Comparison of ENCODE assay signal across 1 cellular context in genomic region chr22:42648368-42649260, GRCh38.
TF ChIP-seq lines count a peak whose summit lies in the region.

No MANE protein-coding gene starts in this region.

TF ChIP-seq in HepG2, 621 proteins besides CTCF, POLR2A, EP300 and RAD21 (continued from another document and continues in another):
- TF ChIP-seq POGK (CRISPR knock-in tag; conservative IDR thresholded peaks at IDR 0.05): peak; percentile 60
- TF ChIP-seq ZNF331 (CRISPR knock-in tag; IDR thresholded peaks at IDR 0.05): peak; percentile 56; the same call in 1 of the 2 replicates
- peak; percentile 69; the same call in 1 of the 2 replicates for TF ChIP-seq RELA (CRISPR knock-in tag; IDR thresholded peaks at IDR 0.05)
- TF ChIP-seq TAF1 (CRISPR knock-in tag; IDR thresholded peaks at IDR 0.05): peak; percentile 71
- 0 out of 2 replicates have a peak, but pooled peaks have one; percentile 21 for TF ChIP-seq CREB1 (IDR thresholded peaks at IDR 0.05)
- TF ChIP-seq CREB1 (CRISPR knock-in tag; IDR thresholded peaks at IDR 0.05): no peak
- TF ChIP-seq ZNF570 (CRISPR knock-in tag; IDR thresholded peaks at IDR 0.05; ENCODE audit: borderline replicate concordance): no peak
- TF ChIP-seq HIC2 (CRISPR knock-in tag; IDR thresholded peaks at IDR 0.05; ENCODE audit: low read depth): peak; percentile 22; the same call in 1 of the 2 replicates
- TF ChIP-seq PRMT3 (CRISPR knock-in tag; IDR thresholded peaks at IDR 0.05; ENCODE audit: borderline replicate concordance, low read depth): peak; percentile 76; the same call in 1 of the 2 replicates
- 0 out of 2 replicates have a peak, but pooled peaks have one; percentile 59 for TF ChIP-seq ZNF142 (CRISPR knock-in tag; IDR thresholded peaks at IDR 0.05)
- TF ChIP-seq GMEB1 (CRISPR knock-in tag; IDR thresholded peaks at IDR 0.05; ENCODE audit: borderline replicate concordance): no peak
- TF ChIP-seq ZSCAN25 (CRISPR knock-in tag; IDR thresholded peaks at IDR 0.05): no peak
- peak; percentile 27; the same call in 1 of the 2 replicates for TF ChIP-seq KDM4B (CRISPR knock-in tag; IDR thresholded peaks at IDR 0.05)
- TF ChIP-seq EED (CRISPR knock-in tag; IDR thresholded peaks at IDR 0.05): peak; percentile 39; the same call in 1 of the 2 replicates
- TF ChIP-seq NR2F1 (CRISPR knock-in tag; IDR thresholded peaks at IDR 0.05): 0 out of 4 replicates have a peak, but pooled peaks of 1 of the 2 experiments have one; percentile 30
- TF ChIP-seq HOXA5 (CRISPR knock-in tag; IDR thresholded peaks at IDR 0.05): peak; percentile 38; the same call in 1 of the 2 replicates
- TF ChIP-seq ZNF879 (CRISPR knock-in tag; IDR thresholded peaks at IDR 0.05): 0 out of 2 replicates have a peak, but pooled peaks have one; percentile 27
- TF ChIP-seq ZNF557 (CRISPR knock-in tag; IDR thresholded peaks at IDR 0.05): peak; percentile 88; the same call in 1 of the 2 replicates
- TF ChIP-seq ZBTB7A (CRISPR knock-in tag; IDR thresholded peaks at IDR 0.05): peak; percentile 72
- no peak for TF ChIP-seq CENPBD1 (CRISPR knock-in tag; IDR thresholded peaks at IDR 0.05; ENCODE audit: borderline replicate concordance, low read depth)
- peak; percentile 55; the same call in 1 of the 2 replicates for TF ChIP-seq MLX (CRISPR knock-in tag; IDR thresholded peaks at IDR 0.05)
- TF ChIP-seq CHD4 (IDR thresholded peaks at IDR 0.05; ENCODE audit: borderline replicate concordance, low read length): peak; percentile 47; the same call in 1 of the 2 replicates
- no peak; the same call in 1 of the 2 replicates for TF ChIP-seq IRF9 (CRISPR knock-in tag; IDR thresholded peaks at IDR 0.05; ENCODE audit: borderline replicate concordance)
- 0 out of 2 replicates have a peak, but pooled peaks have one; percentile 62 for TF ChIP-seq RFXAP (CRISPR knock-in tag; IDR thresholded peaks at IDR 0.05; ENCODE audit: borderline replicate concordance)
- peak; percentile 81 for TF ChIP-seq MAX (IDR thresholded peaks at IDR 0.05)
- TF ChIP-seq ZNF501 (CRISPR knock-in tag; IDR thresholded peaks at IDR 0.05): peak; percentile 77
- TF ChIP-seq ZNF616 (CRISPR knock-in tag; IDR thresholded peaks at IDR 0.05; ENCODE audit: low read depth): 0 out of 2 replicates have a peak, but pooled peaks have one; percentile 45
- TF ChIP-seq ZNF75D (CRISPR knock-in tag; IDR thresholded peaks at IDR 0.05; ENCODE audit: borderline replicate concordance): no peak
- TF ChIP-seq SALL1 (CRISPR knock-in tag; IDR thresholded peaks at IDR 0.05): peak; percentile 84
- peak; percentile 42; the same call in 1 of the 2 replicates for TF ChIP-seq TSC22D2 (CRISPR knock-in tag; IDR thresholded peaks at IDR 0.05; ENCODE audit: borderline replicate concordance)
- 0 out of 2 replicates have a peak, but pooled peaks have one; percentile 64 for TF ChIP-seq SNAPC4 (CRISPR knock-in tag; IDR thresholded peaks at IDR 0.05)
- TF ChIP-seq ZNF232 (CRISPR knock-in tag; IDR thresholded peaks at IDR 0.05; ENCODE audit: borderline replicate concordance): peak; percentile 62; the same call in 1 of the 2 replicates
- peak; percentile 63 for TF ChIP-seq TEAD3 (CRISPR knock-in tag; optimal IDR thresholded peaks at IDR 0.05; ENCODE audit: borderline replicate concordance)
- peak; percentile 79; the same call in 1 of the 2 replicates for TF ChIP-seq NFIC (IDR thresholded peaks at IDR 0.05; ENCODE audit: low read length)
- no peak for TF ChIP-seq ATF5 (CRISPR knock-in tag; IDR thresholded peaks at IDR 0.05; ENCODE audit: low read depth)
- peak; percentile 55; the same call in 1 of the 2 replicates for TF ChIP-seq ZBTB34 (CRISPR knock-in tag; IDR thresholded peaks at IDR 0.05)
